Comparison of ENCODE assay signal across 1 cellular context in genomic region chr1:47707887-47708535, GRCh38.
A peak's percentile ranks its signal among the peaks of the same experiment; 100 is the strongest.
TF ChIP-seq lines count a peak whose summit lies in the region.

No MANE protein-coding gene starts in this region.

TF ChIP-seq in H1, 55 proteins besides CTCF, POLR2A, EP300 and RAD21:
- TF ChIP-seq EZH2 (IDR thresholded peaks at IDR 0.05; ENCODE audit: low read depth, low read length, severe bottlenecking) (peak; percentile 67), ATF2 (IDR thresholded peaks at IDR 0.05; ENCODE audit: low read length) (no peak), SUZ12 (IDR thresholded peaks at IDR 0.05; ENCODE audit: low read length) (peak; percentile 18; the same call in 1 of the 2 replicates)
